1 cellular context compared by ENCODE assay signal in genomic region chr1:167789501-167789900, GRCh38.
TF ChIP-seq lines count a peak whose summit lies in the region.

No MANE protein-coding gene starts in this region.

TF ChIP-seq in IMR-90, 13 proteins besides CTCF, POLR2A, EP300 and RAD21:
- no peak for TF ChIP-seq MXI1 (IDR thresholded peaks at IDR 0.05; ENCODE audit: borderline replicate concordance, low read depth, low read length)
- no peak for TF ChIP-seq MAZ (IDR thresholded peaks at IDR 0.05; ENCODE audit: borderline replicate concordance, low read depth, low read length)
- no peak for TF ChIP-seq ELK1 (IDR thresholded peaks at IDR 0.05; ENCODE audit: borderline replicate concordance, low read depth, low read length)
- no peak for TF ChIP-seq CEBPB (IDR thresholded peaks at IDR 0.05; ENCODE audit: low read depth, low read length)
- no peak for TF ChIP-seq RFX5 (IDR thresholded peaks at IDR 0.05; ENCODE audit: low read depth, low read length)
- TF ChIP-seq FOS (IDR thresholded peaks at IDR 0.05; ENCODE audit: low read depth, low read length): no peak
- no peak for TF ChIP-seq RCOR1 (IDR thresholded peaks at IDR 0.05; ENCODE audit: insufficient replicate concordance, low read length)
